Comparison of ENCODE assay signal across 21 cellular contexts in the genomic region with DNA sequence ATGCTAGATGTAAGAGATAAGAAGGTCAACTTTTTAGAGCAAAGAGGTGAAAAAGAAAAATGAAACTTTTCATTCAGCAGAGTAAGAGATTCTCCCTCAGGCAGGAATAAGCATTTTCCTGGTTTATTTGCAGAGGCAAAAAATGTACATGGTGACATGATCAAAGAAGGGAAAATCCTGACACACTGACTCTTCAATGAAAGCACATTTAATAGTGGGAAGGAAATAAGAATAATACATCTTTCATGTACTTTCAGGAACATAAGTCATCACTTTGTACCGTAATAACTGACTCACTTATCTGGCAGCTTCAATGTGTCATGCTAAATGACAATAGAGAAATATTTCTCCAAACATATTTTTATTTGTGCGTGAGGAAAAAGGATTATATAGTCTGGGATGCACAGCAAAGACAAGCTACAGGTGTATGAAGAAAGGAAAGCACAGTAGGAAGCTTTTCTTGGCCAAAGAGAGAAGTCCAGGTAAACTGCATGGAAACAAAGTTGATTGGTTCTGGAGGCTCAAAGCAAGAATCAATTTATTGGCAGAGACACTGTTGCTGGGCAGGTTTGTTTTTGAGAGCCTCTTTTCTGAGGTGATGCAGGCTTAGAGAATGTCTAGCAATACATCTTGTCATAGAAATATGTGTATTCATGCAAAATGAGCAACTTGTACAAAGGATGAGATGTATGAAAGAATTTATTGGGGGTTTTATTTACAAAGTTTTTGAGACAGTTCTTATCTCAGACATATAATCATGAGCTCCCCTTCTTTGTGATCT.
DNase-seq lines count a peak whose midpoint lies in the region; ATAC-seq, FAIRE-seq and TF ChIP-seq lines count a peak whose summit lies in the region.
"Had no signal": no experiment of that assay in that cellular context is flagged by ENCODE, and none has a peak within 500 bp of the region (broad histone marks: within the 10 kb centered on the region; RNA-seq: fewer than 3 reads in every experiment).

No MANE protein-coding gene starts in this region.

- no peaks in the 10 kb centered on the region for H3K27me3 ChIP-seq in GM23338 (ENCODE audit: insufficient read depth)
- H3K27me3 ChIP-seq in CD8-positive, alpha-beta memory T cell (ENCODE audit: insufficient read depth, low read length, poor library complexity, severe bottlenecking), result no peaks in the 10 kb centered on the region
- H3K27me3 ChIP-seq: heart left ventricle, SJSA1, tibial artery had no signal

- no peak for TF ChIP-seq CTCF in GM23338 (conservative IDR thresholded peaks at IDR 0.05; ENCODE audit: low read depth in 2 of 2)
- no peak for TF ChIP-seq CTCF in choroid plexus epithelial cell (conservative IDR thresholded peaks at IDR 0.05; ENCODE audit: low read depth, low read length)

- no peaks in the 10 kb centered on the region for H3K9me3 ChIP-seq in CD8-positive, alpha-beta memory T cell (ENCODE audit: low read length)
- H3K9me3 ChIP-seq: heart left ventricle, SJSA1, tibial artery had no signal

- H3K4me1 ChIP-seq in GM23338 (ENCODE audit: insufficient read depth), result peaks cover 6% of the 10 kb centered on the region; the same call in 1 of the 2 replicates
- H3K4me1 ChIP-seq in CD8-positive, alpha-beta memory T cell (ENCODE audit: insufficient read depth, low read length), result no peaks in the 10 kb centered on the region
- H3K4me1 ChIP-seq: heart left ventricle, SJSA1, tibial artery had no signal

- H3K9me3 Mint-ChIP-seq in GM23338, result no peaks in the 10 kb centered on the region
- H3K9me3 Mint-ChIP-seq in CD8-positive, alpha-beta memory T cell, result peaks cover 0 to 37% (median 6%) of the 10 kb centered on the region in 5 donors
- H3K9me3 Mint-ChIP-seq: activated CD8-positive, alpha-beta T cell treated with anti-CD3 and anti-CD28 coated beads for 36 hours; brain; endodermal cell had no signal

- no peak overlapping the region for H3K4me2 ChIP-seq in GM23338
- H3K4me2 ChIP-seq: KMS-11 had no signal

- ATAC-seq in GM23338 (no peak), GM19452 (IDR thresholded peaks at IDR 0.05; ENCODE audit: unreplicated experiment) (no peak)
- ATAC-seq: activated CD8-positive, alpha-beta T cell treated with anti-CD3 and anti-CD28 coated beads for 36 hours; heart left ventricle had no signal

- H3K27ac ChIP-seq in GM23338 (ENCODE audit: low read depth), result no peak overlapping the region
- no peak overlapping the region for H3K27ac ChIP-seq in CD8-positive, alpha-beta memory T cell (ENCODE audit: low read depth, low read length)
- H3K27ac ChIP-seq: heart left ventricle, KMS-11, SJSA1, tibial artery had no signal

- no peaks in the 10 kb centered on the region for H3K36me3 Mint-ChIP-seq in GM23338 (ENCODE audit: low read depth)
- no peaks in the 10 kb centered on the region for H3K36me3 Mint-ChIP-seq in CD8-positive, alpha-beta memory T cell
- H3K36me3 Mint-ChIP-seq: brain had no signal

- no peaks in the 10 kb centered on the region for H3F3A ChIP-seq in GM23338 (replicated peaks; ENCODE audit: low read depth)

- CTCF ChIA-PET in CD8-positive, alpha-beta memory T cell (lab: Charles Lee), result no interaction called here

- POLR2A ChIA-PET in CD8-positive, alpha-beta memory T cell (lab: Charles Lee), result no interaction called here

- FAIRE-seq in RCC 7860 (lab: Jason Lieb, UNC), result no peak
- FAIRE-seq: GM19239 had no signal

- no peaks in the 10 kb centered on the region for H3K36me3 ChIP-seq in GM23338 (ENCODE audit: insufficient read depth)
- H3K36me3 ChIP-seq in CD8-positive, alpha-beta memory T cell (ENCODE audit: insufficient read depth, low read length), result no peaks in the 10 kb centered on the region
- H3K36me3 ChIP-seq: heart left ventricle, SJSA1, tibial artery had no signal

- no peak for DNase-seq in GM23338 (ENCODE audit: low spot score)
- peak; percentile 21 for DNase-seq in RCC 7860 (ENCODE audit: low spot score)
- peak; percentile 31 for DNase-seq in choroid plexus epithelial cell (ENCODE audit: low read depth)
- DNase-seq in non-pigmented ciliary epithelial cell (ENCODE audit: low read depth), result peak; percentile 23
- DNase-seq in stimulated activated CD4-positive, alpha-beta T cell treated with anti-CD3 and anti-CD28 coated beads, Interleukin-15, amount 100 ng/mL, for 24 hours, result no peak
- DNase-seq in SIG-M5 (lab: John Stamatoyannopoulos, UW), result no peak
- DNase-seq in CD8-positive, alpha-beta memory T cell, result no peak
- DNase-seq: activated CD8-positive, alpha-beta T cell treated with anti-CD3 and anti-CD28 coated beads for 36 hours; endodermal cell; heart left ventricle; kidney glomerular epithelial cell; NCI-H2029 treated with DMSO at 0.1 percent for 48 hours; stimulated activated CD4-positive, alpha-beta T cell treated with anti-CD3 and anti-CD28 coated beads, Interleukin-1b, Interleukin-23, amount 100 ng/mL, for 48 hours; stimulated activated CD8-positive, alpha-beta memory T cell treated with anti-CD3 and anti-CD28 coated beads, Interleukin-4, amount 100 ng/mL, for 48 hours; tibial artery had no signal

- H3K4me3 ChIP-seq in GM23338 (no peak overlapping the region), choroid plexus epithelial cell (ENCODE audit: low read depth, low read length) (no peak overlapping the region)
- no peak overlapping the region for H3K4me3 ChIP-seq in CD8-positive, alpha-beta memory T cell (ENCODE audit: low read length)
- H3K4me3 ChIP-seq: heart left ventricle, SJSA1, tibial artery had no signal

- no peak overlapping the region for H3K4me3 Mint-ChIP-seq in GM23338
- H3K4me3 Mint-ChIP-seq in CD8-positive, alpha-beta memory T cell, result no peak overlapping the region
- H3K4me3 Mint-ChIP-seq: activated CD8-positive, alpha-beta T cell treated with anti-CD3 and anti-CD28 coated beads for 36 hours; brain; endodermal cell had no signal

- peaks cover 2% of the 10 kb centered on the region; the same call in 1 of the 3 replicates for H3K4me1 Mint-ChIP-seq in GM23338
- no peaks in the 10 kb centered on the region for H3K4me1 Mint-ChIP-seq in CD8-positive, alpha-beta memory T cell
- H3K4me1 Mint-ChIP-seq: brain, endodermal cell had no signal

- H3K79me2 ChIP-seq in GM23338 (replicated peaks; ENCODE audit: insufficient read depth), result no peaks in the 10 kb centered on the region

- no peaks in the 10 kb centered on the region for H3K9me2 ChIP-seq in GM23338 (ENCODE audit: insufficient read depth)

- H3K27ac Mint-ChIP-seq in GM23338, result no peak overlapping the region
- H3K27ac Mint-ChIP-seq in CD8-positive, alpha-beta memory T cell, result no peak overlapping the region
- H3K27ac Mint-ChIP-seq: activated CD8-positive, alpha-beta T cell treated with anti-CD3 and anti-CD28 coated beads for 36 hours; brain; endodermal cell; progenitor cell of endocrine pancreas had no signal

- no peaks in the 10 kb centered on the region for H4K20me1 ChIP-seq in GM23338 (replicated peaks; ENCODE audit: insufficient read depth)

- no peaks in the 10 kb centered on the region for H3K27me3 Mint-ChIP-seq in GM23338 (ENCODE audit: insufficient read depth, low read depth, poor library complexity)
- no peaks in the 10 kb centered on the region for H3K27me3 Mint-ChIP-seq in CD8-positive, alpha-beta memory T cell
- H3K27me3 Mint-ChIP-seq: activated CD8-positive, alpha-beta T cell treated with anti-CD3 and anti-CD28 coated beads for 36 hours; progenitor cell of endocrine pancreas had no signal

- H2AFZ ChIP-seq in GM23338, result 0 out of 2 replicates have a peak overlapping the region, but pooled peaks have one; percentile 3

TF ChIP-seq in GM23338, 12 proteins besides CTCF, POLR2A, EP300 and RAD21 (continues in another document):
- TF ChIP-seq JUNB (IDR thresholded peaks at IDR 0.05; ENCODE audit: unreplicated experiment) (no peak), POLR2AphosphoS5 (IDR thresholded peaks at IDR 0.05; ENCODE audit: low read depth) (no peak), ZNF114 (CRISPR knock-in tag; IDR thresholded peaks at IDR 0.05) (no peak), ZNF331 (CRISPR knock-in tag; IDR thresholded peaks at IDR 0.05; ENCODE audit: low read depth) (no peak), STAT1 (IDR thresholded peaks at IDR 0.05; ENCODE audit: unreplicated experiment) (no peak), EZH2 (IDR thresholded peaks at IDR 0.05; ENCODE audit: low read depth, unreplicated experiment) (no peak)
- TF ChIP-seq, protein P1, sequence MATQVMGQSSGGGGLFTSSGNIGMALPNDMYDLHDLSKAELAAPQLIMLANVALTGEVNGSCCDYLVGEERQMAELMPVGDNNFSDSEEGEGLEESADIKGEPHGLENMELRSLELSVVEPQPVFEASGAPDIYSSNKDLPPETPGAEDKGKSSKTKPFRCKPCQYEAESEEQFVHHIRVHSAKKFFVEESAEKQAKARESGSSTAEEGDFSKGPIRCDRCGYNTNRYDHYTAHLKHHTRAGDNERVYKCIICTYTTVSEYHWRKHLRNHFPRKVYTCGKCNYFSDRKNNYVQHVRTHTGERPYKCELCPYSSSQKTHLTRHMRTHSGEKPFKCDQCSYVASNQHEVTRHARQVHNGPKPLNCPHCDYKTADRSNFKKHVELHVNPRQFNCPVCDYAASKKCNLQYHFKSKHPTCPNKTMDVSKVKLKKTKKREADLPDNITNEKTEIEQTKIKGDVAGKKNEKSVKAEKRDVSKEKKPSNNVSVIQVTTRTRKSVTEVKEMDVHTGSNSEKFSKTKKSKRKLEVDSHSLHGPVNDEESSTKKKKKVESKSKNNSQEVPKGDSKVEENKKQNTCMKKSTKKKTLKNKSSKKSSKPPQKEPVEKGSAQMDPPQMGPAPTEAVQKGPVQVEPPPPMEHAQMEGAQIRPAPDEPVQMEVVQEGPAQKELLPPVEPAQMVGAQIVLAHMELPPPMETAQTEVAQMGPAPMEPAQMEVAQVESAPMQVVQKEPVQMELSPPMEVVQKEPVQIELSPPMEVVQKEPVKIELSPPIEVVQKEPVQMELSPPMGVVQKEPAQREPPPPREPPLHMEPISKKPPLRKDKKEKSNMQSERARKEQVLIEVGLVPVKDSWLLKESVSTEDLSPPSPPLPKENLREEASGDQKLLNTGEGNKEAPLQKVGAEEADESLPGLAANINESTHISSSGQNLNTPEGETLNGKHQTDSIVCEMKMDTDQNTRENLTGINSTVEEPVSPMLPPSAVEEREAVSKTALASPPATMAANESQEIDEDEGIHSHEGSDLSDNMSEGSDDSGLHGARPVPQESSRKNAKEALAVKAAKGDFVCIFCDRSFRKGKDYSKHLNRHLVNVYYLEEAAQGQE (IDR thresholded peaks at IDR 0.05; ENCODE audit: unreplicated experiment), result no peak

Comparison
In these comparisons a context has a peak if more than half of its experiments do, and no peak if none do; other contexts are left out.
1. DNase-seq: peak in RCC 7860 (single experiment), choroid plexus epithelial cell (single experiment) and non-pigmented ciliary epithelial cell (single experiment); none in GM23338 (single experiment), stimulated activated CD4-positive, alpha-beta T cell treated with anti-CD3 and anti-CD28 coated beads, Interleukin-15, amount 100 ng/mL, for 24 hours (single experiment), SIG-M5 (single experiment) and CD8-positive, alpha-beta memory T cell (0 of 5).